10 cellular contexts compared by ENCODE assay signal in genomic region chr1:8407652-8408051, GRCh38.
DNase-seq lines count a peak whose midpoint lies in the region; ATAC-seq and TF ChIP-seq lines count a peak whose summit lies in the region.
"Had no signal": no experiment of that assay in that cellular context is flagged by ENCODE, and none has a peak within 500 bp of the region (broad histone marks: within the 10 kb centered on the region; RNA-seq: fewer than 3 reads in every experiment).

No MANE protein-coding gene starts in this region.

- WGBS in tibial nerve, 2 donors = 62% methylated on average over 5 of the region's 5 CpGs

- peak overlapping the region; percentile 67 for H3K27ac Mint-ChIP-seq in activated naive CD4-positive, alpha-beta T cell treated with anti-CD3 and anti-CD28 coated beads for 36 hours

- no peak for TF ChIP-seq CTCF in tibial nerve (IDR thresholded peaks at IDR 0.05)

- no peak overlapping the region for H3K4me3 ChIP-seq in muscle layer of duodenum (ENCODE audit: low read depth in 1 of 2, low read length in 2 of 2)
- H3K4me3 ChIP-seq in tibial nerve = no peak overlapping the region

- no peaks in the 10 kb centered on the region for H3K27me3 ChIP-seq in muscle layer of duodenum (ENCODE audit: low read depth, low read length)
- H3K27me3 ChIP-seq in tibial nerve = no peaks in the 10 kb centered on the region

- H3K4me1 Mint-ChIP-seq in activated naive CD4-positive, alpha-beta T cell treated with anti-CD3 and anti-CD28 coated beads for 36 hours (ENCODE audit: low read depth) = peaks cover 67% of the 10 kb centered on the region

- H3K4me1 ChIP-seq in muscle layer of duodenum (ENCODE audit: control insufficient read depth in 1 of 2, insufficient read depth in 2 of 2, low read length in 2 of 2) (peaks cover 44 to 64% of the 10 kb centered on the region in 2 donors), tibial nerve (peaks cover 0 to 74% (median 56%) of the 10 kb centered on the region in 4 donors)

- CTCF ChIA-PET in activated naive CD4-positive, alpha-beta T cell treated with anti-CD3 and anti-CD28 coated beads for 36 hours (lab: Charles Lee) = interaction anchor here (0.8 to 6.0 kb wide), 8 partner anchors 10 to 441 kb away, joined by 3 to 39 read pairs (median 4); no protein-coding TSS in a partner anchor

- no peak for DNase-seq in activated naive CD4-positive, alpha-beta T cell treated with anti-CD3 and anti-CD28 coated beads for 36 hours
- DNase-seq in activated naive CD4-positive, alpha-beta T cell treated with Interleukin-2 at 50 U/mL for 16 hours = no peak
- DNase-seq in tibial nerve (ENCODE audit: low spot score in 2 of 2) (no peak), NCI-H2029 (lab: John Stamatoyannopoulos, UW) (no peak)
- DNase-seq: NK-92 treated with Interleukin-12 subunit alpha and Interleukin-12 subunit beta, amount 100 ng/mL, for 24 hours had no signal

- no peaks in the 10 kb centered on the region for H3K9me3 ChIP-seq in muscle layer of duodenum (ENCODE audit: control insufficient read depth in 1 of 2, low read length in 2 of 2)
- no peaks in the 10 kb centered on the region for H3K9me3 ChIP-seq in tibial nerve

- no peaks in the 10 kb centered on the region for H3K9me3 Mint-ChIP-seq in activated naive CD4-positive, alpha-beta T cell treated with anti-CD3 and anti-CD28 coated beads for 36 hours
- H3K9me3 Mint-ChIP-seq: stimulated activated naive CD8-positive, alpha-beta T cell treated with anti-CD3 and anti-CD28 coated beads, Interleukin-15, Interleukin-2, amounts not matched to agents 100 ng/mL and 50 ng/mL, for 24 hours had no signal

- no peak overlapping the region for H3K4me3 Mint-ChIP-seq in activated naive CD4-positive, alpha-beta T cell treated with anti-CD3 and anti-CD28 coated beads for 36 hours
- H3K4me3 Mint-ChIP-seq: stimulated activated naive CD8-positive, alpha-beta T cell treated with anti-CD3 and anti-CD28 coated beads, Interleukin-15, Interleukin-2, amounts not matched to agents 100 ng/mL and 50 ng/mL, for 24 hours had no signal

- intact Hi-C loops in activated naive CD4-positive, alpha-beta T cell treated with anti-CD3 and anti-CD28 coated beads for 36 hours (cut with micrococcal nuclease) = loop anchor here (2.0 kb wide), 1 partner anchor 17 kb away; no protein-coding TSS in a partner anchor

- no peaks in the 10 kb centered on the region for H3K27me3 Mint-ChIP-seq in activated naive CD4-positive, alpha-beta T cell treated with anti-CD3 and anti-CD28 coated beads for 36 hours (ENCODE audit: low read depth)
- H3K27me3 Mint-ChIP-seq: stimulated activated naive CD8-positive, alpha-beta T cell treated with anti-CD3 and anti-CD28 coated beads, Interleukin-15, Interleukin-2, amounts not matched to agents 100 ng/mL and 50 ng/mL, for 24 hours had no signal

- H3K36me3 Mint-ChIP-seq in activated naive CD4-positive, alpha-beta T cell treated with anti-CD3 and anti-CD28 coated beads for 36 hours (ENCODE audit: low read depth) = peaks cover 14% of the 10 kb centered on the region

- TF ChIP-seq EP300 in tibial nerve (IDR thresholded peaks at IDR 0.05) = no peak

- no peak for ATAC-seq in HG02981 (IDR thresholded peaks at IDR 0.05; ENCODE audit: unreplicated experiment)
- no peak for ATAC-seq in HG03196 (IDR thresholded peaks at IDR 0.05; ENCODE audit: unreplicated experiment)

- no peak for TF ChIP-seq POLR2A in tibial nerve (IDR thresholded peaks at IDR 0.05)

- peak overlapping the region; percentile 80 for H3K27ac ChIP-seq in cingulate gyrus (ENCODE audit: low read depth, low read length)
- peak overlapping the region; percentile 78 for H3K27ac ChIP-seq in muscle layer of duodenum (ENCODE audit: low read length)
- H3K27ac ChIP-seq in tibial nerve = peak overlapping the region; percentile 23 to 92 (median 80)

- H3K36me3 ChIP-seq in muscle layer of duodenum (ENCODE audit: control insufficient read depth in 1 of 2, insufficient read depth in 2 of 2, low read length in 2 of 2) (peaks cover 0 to 5% of the 10 kb centered on the region in 2 donors), tibial nerve (peaks cover 0 to 22% (median 0%) of the 10 kb centered on the region in 3 donors)
